In the genomic region with DNA sequence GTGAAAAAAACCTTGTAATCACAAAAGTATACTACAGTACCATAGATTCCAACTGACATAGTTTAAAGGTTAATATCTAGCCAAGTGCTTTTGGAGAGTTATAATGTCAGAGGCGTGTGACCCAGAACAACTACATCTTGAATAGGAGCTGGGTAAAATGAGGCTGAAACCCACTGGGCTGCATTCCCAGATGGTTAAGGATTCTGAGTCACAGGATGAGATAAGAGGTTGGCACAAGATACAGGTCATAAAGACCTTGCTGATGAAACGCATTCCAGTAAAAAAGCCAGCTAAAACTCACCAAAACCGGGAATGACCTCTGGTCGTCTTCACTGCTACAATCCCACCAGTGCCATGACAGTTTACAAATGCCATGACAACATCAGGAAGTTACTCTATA, we compare ENCODE assay signal across 13 cellular contexts.
DNase-seq lines count a peak whose midpoint lies in the region.
"Had no signal": no experiment of that assay in that cellular context is flagged by ENCODE, and none has a peak within 500 bp of the region (broad histone marks: within the 10 kb centered on the region; RNA-seq: fewer than 3 reads in every experiment).

No MANE protein-coding gene starts in this region.

- peak overlapping the region; percentile 87 for H3K27ac ChIP-seq in iPS-20b (ENCODE audit: low read length)
- H3K27ac ChIP-seq: tibial artery had no signal

- H3K27me3 ChIP-seq in iPS-20b (ENCODE audit: insufficient read depth, low read length), result no peaks in the 10 kb centered on the region
- H3K27me3 ChIP-seq: tibial artery had no signal

- H3K36me3 ChIP-seq in iPS-20b (ENCODE audit: insufficient read depth, low read depth, low read length), result peaks cover 52% of the 10 kb centered on the region
- H3K36me3 ChIP-seq: tibial artery had no signal

- peak overlapping the region; percentile 81; the same call in 1 of the 2 replicates for H3K9ac ChIP-seq in iPS-20b (ENCODE audit: low read depth, low read length)

- peak; percentile 25 for DNase-seq in NCI-H2196 (lab: John Stamatoyannopoulos, UW; ENCODE audit: unreplicated experiment)
- no peak for DNase-seq in NCI-H2196 treated with DMSO at 0.1 percent for 48 hours (lab: John Stamatoyannopoulos, UW; ENCODE audit: unreplicated experiment)
- DNase-seq in amniotic epithelial cell (ENCODE audit: low read depth), result peak; percentile 78
- no peak for DNase-seq in midbrain (lab: John Stamatoyannopoulos, UW)
- DNase-seq in epidermal melanocyte (ENCODE audit: insufficient read length, low spot score), result no peak
- DNase-seq in SIG-M5 treated with dmso at 0.1 percent for 504 hours (lab: John Stamatoyannopoulos, UW; ENCODE audit: unreplicated experiment), result no peak
- DNase-seq in NCI-H774 (lab: John Stamatoyannopoulos, UW), result no peak
- DNase-seq: activated effector memory CD4-positive, alpha-beta T cell treated with Interleukin-2 at 50 U/mL for 16 hours; NCI-H146; stimulated activated CD4-positive, alpha-beta T cell treated with anti-CD3 and anti-CD28 coated beads, Interleukin-12 subunit alpha, Interleukin-12 subunit beta, amount 100 ng/mL, for 4 hours; T-helper 1 cell; tibial artery had no signal

- no peaks in the 10 kb centered on the region for H3K9me3 ChIP-seq in iPS-20b (ENCODE audit: insufficient read depth, low read depth, low read length)
- H3K9me3 ChIP-seq: tibial artery had no signal

- no peak overlapping the region for H3K4me3 ChIP-seq in iPS-20b (ENCODE audit: low read length)
- H3K4me3 ChIP-seq: tibial artery had no signal

- peaks cover 54% of the 10 kb centered on the region for H3K4me1 ChIP-seq in iPS-20b (ENCODE audit: insufficient read depth, low read length)
- H3K4me1 ChIP-seq: tibial artery had no signal

Comparison
In these comparisons a context has a peak if more than half of its experiments do, and no peak if none do; other contexts are left out.
1. DNase-seq: peak in NCI-H2196 (single experiment) and amniotic epithelial cell (single experiment); none in NCI-H2196 treated with DMSO at 0.1 percent for 48 hours (single experiment), midbrain (single experiment), epidermal melanocyte (single experiment), SIG-M5 treated with dmso at 0.1 percent for 504 hours (single experiment) and NCI-H774 (single experiment).